In genomic region chr7:107874097-107874496, GRCh38 we compare ENCODE assay signal across 13 cellular contexts. TPM values are rescaled to one million over a fixed set of nuclear protein-coding genes. Genes with fewer than 3 reads are reported as not detected.
A peak's percentile ranks its signal among the peaks of the same experiment; 100 is the strongest.
DNase-seq lines count a peak whose midpoint lies in the region; ATAC-seq and TF ChIP-seq lines count a peak whose summit lies in the region.
"Had no signal": no experiment of that assay in that cellular context is flagged by ENCODE, and none has a peak within 500 bp of the region (broad histone marks: within the 10 kb centered on the region; RNA-seq: fewer than 3 reads in every experiment).

No MANE protein-coding gene starts in this region.

- DNase-seq in ELR (ENCODE audit: low read depth) (peak; percentile 10), T-cell (no peak), left colon (no peak), sigmoid colon (no peak), NCI-H345 treated with DMSO at 0.1 percent for 48 hours (lab: John Stamatoyannopoulos, UW; ENCODE audit: unreplicated experiment) (no peak)
- DNase-seq in stimulated activated CD4-positive, alpha-beta T cell treated with anti-CD3 and anti-CD28 coated beads, Interleukin-2, amount 100 ng/mL, for 48 hours, result no peak
- DNase-seq in stimulated activated CD4-positive, alpha-beta T cell treated with anti-CD3 and anti-CD28 coated beads, Interleukin-4, amount 100 ng/mL, for 1 hour, result no peak
- DNase-seq: NK-92 treated with Interleukin-12 subunit alpha and Interleukin-12 subunit beta, amount 100 ng/mL, for 24 hours; SIG-M5 had no signal

- TF ChIP-seq CTCF in sigmoid colon (IDR thresholded peaks at IDR 0.05), result no peak

- POLR2A ChIA-PET in T-cell (lab: Charles Lee), result interaction anchor here in 1 of 2 donors (0.9 kb wide), 1 partner anchor 16 kb away, joined by 3 read pairs; no protein-coding TSS in a partner anchor

- H3K27me3 Mint-ChIP-seq in T-cell, result no peaks in the 10 kb centered on the region

- CTCF ChIA-PET in T-cell (lab: Charles Lee), result interaction anchor here (1.0 to 3.2 kb wide), 13 partner anchors 13 to 723 kb away, joined by 3 to 75 read pairs (median 6); partner anchors contain the start of genes CBLL1 (in 1 of the 2), COG5 (in 1 of the 2), DLD (in 1 of the 2) and DUS4L (in 1 of the 2)

- H3K4me1 Mint-ChIP-seq in T-cell, result peaks cover 16 to 46% (median 45%) of the 10 kb centered on the region in 3 donors

- H3K4me3 Mint-ChIP-seq in T-cell, result no peak overlapping the region

- H3K4me1 ChIP-seq in sigmoid colon, result peaks cover 0 to 12% (median 6%) of the 10 kb centered on the region in 4 donors
- H3K4me1 ChIP-seq: BE2C had no signal

- ATAC-seq in T-cell (replicated peaks in 1 of 4) (no peak), left colon (peak; percentile 66), esophagus mucosa (no peak)

- H3K9me3 ChIP-seq in sigmoid colon, result no peaks in the 10 kb centered on the region
- H3K9me3 ChIP-seq: BE2C had no signal

- TF ChIP-seq POLR2A in sigmoid colon (IDR thresholded peaks at IDR 0.05), result no peak

- peak overlapping the region; percentile 56 to 65 for H3K27ac Mint-ChIP-seq in T-cell

- TF ChIP-seq EP300 in sigmoid colon (IDR thresholded peaks at IDR 0.05), result no peak

- H3K36me3 Mint-ChIP-seq in T-cell, result no peaks in the 10 kb centered on the region
- H3K36me3 Mint-ChIP-seq: CD4-positive, CD25-positive, alpha-beta regulatory T cell had no signal

- peak overlapping the region in 3 of 4 donors; percentile 46 to 62 (median 60) for H3K27ac ChIP-seq in sigmoid colon
- H3K27ac ChIP-seq: HL-60 had no signal

- no peaks in the 10 kb centered on the region for H3K9me3 Mint-ChIP-seq in T-cell

- no peaks in the 10 kb centered on the region for H3K27me3 ChIP-seq in sigmoid colon
- H3K27me3 ChIP-seq: BE2C had no signal

- 59 to 82% methylated on average over 2 of the region's 2 CpGs for WGBS in sigmoid colon, 2 donors

- no peaks in the 10 kb centered on the region for H3K36me3 ChIP-seq in sigmoid colon
- H3K36me3 ChIP-seq: BE2C had no signal

- intact Hi-C loops in left colon (cut with DNase I, micrococcal nuclease), result no loop called here
- intact Hi-C loops in sigmoid colon (cut with DNase I), result loop anchor here (1.0 to 10.0 kb wide), 3 partner anchors 97 to 1709 kb away; no protein-coding TSS in a partner anchor

- H3K4me3 ChIP-seq in sigmoid colon, result no peak overlapping the region

RNA-seq across cellular contexts. Expression of gene DLD, which starts 16.9 kb away (rescaled TPM):
- total RNA-seq in T-cell, result 10 to 100 TPM; 32.3 to 63.6 (median 41.9) TPM
- total RNA-seq in left colon, result 100 to 1,000 TPM; 129 to 139 TPM
- total RNA-seq in sigmoid colon, result 100 to 1,000 TPM in 3 of 4 donors, 10 to 100 TPM in 1; 97.2 to 446 (median 124) TPM
- 100 to 1,000 TPM in 2 of 3 donors, 10 to 100 TPM in 1; 82.3 to 127 (median 111) TPM for polyA plus RNA-seq in sigmoid colon
- total RNA-seq in esophagus mucosa, result 63.5 TPM
